ENCODE assay signal across 1 cellular context in genomic region chr9:128382261-128382660, GRCh38.
TF ChIP-seq lines count a peak whose summit lies in the region.

No MANE protein-coding gene starts in this region.

TF ChIP-seq in GM23338, 12 proteins besides CTCF, POLR2A, EP300 and RAD21:
- TF ChIP-seq, protein P1, sequence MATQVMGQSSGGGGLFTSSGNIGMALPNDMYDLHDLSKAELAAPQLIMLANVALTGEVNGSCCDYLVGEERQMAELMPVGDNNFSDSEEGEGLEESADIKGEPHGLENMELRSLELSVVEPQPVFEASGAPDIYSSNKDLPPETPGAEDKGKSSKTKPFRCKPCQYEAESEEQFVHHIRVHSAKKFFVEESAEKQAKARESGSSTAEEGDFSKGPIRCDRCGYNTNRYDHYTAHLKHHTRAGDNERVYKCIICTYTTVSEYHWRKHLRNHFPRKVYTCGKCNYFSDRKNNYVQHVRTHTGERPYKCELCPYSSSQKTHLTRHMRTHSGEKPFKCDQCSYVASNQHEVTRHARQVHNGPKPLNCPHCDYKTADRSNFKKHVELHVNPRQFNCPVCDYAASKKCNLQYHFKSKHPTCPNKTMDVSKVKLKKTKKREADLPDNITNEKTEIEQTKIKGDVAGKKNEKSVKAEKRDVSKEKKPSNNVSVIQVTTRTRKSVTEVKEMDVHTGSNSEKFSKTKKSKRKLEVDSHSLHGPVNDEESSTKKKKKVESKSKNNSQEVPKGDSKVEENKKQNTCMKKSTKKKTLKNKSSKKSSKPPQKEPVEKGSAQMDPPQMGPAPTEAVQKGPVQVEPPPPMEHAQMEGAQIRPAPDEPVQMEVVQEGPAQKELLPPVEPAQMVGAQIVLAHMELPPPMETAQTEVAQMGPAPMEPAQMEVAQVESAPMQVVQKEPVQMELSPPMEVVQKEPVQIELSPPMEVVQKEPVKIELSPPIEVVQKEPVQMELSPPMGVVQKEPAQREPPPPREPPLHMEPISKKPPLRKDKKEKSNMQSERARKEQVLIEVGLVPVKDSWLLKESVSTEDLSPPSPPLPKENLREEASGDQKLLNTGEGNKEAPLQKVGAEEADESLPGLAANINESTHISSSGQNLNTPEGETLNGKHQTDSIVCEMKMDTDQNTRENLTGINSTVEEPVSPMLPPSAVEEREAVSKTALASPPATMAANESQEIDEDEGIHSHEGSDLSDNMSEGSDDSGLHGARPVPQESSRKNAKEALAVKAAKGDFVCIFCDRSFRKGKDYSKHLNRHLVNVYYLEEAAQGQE (IDR thresholded peaks at IDR 0.05; ENCODE audit: unreplicated experiment) = no peak
- no peak for TF ChIP-seq CREB1 (CRISPR knock-in tag; IDR thresholded peaks at IDR 0.05; ENCODE audit: low read depth)
- TF ChIP-seq NANOG (IDR thresholded peaks at IDR 0.05; ENCODE audit: borderline replicate concordance) = no peak
- TF ChIP-seq ZNF462 (CRISPR knock-in tag; IDR thresholded peaks at IDR 0.05) = no peak
- TF ChIP-seq ZNF114 (CRISPR knock-in tag; IDR thresholded peaks at IDR 0.05) = no peak
- no peak for TF ChIP-seq STAT1 (IDR thresholded peaks at IDR 0.05; ENCODE audit: unreplicated experiment)
- TF ChIP-seq JUNB (IDR thresholded peaks at IDR 0.05; ENCODE audit: unreplicated experiment) = no peak
- TF ChIP-seq EZH2 (IDR thresholded peaks at IDR 0.05; ENCODE audit: low read depth, unreplicated experiment) = no peak
